Comparison of ENCODE assay signal across 1 cellular context in the genomic region with DNA sequence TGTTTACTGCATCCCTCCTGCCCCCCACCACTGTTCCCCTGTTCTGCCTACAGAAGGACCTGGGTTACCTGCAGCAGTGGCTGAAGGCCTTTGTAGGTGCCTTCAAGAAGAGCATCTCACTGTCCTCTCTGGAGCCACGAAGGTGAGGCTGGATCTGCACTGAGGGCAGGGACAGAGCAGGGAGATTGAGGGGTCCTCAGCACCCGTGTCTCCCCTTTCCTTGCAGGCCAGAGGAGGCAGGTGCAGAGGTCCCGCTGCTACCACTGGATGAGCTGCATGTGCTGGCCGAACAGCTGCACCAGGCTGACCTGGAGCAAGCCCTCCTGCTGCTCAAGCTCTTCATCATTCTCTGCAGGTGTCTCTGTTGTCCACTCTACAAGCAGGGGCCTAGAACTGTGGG.
TF ChIP-seq lines count a peak whose summit lies in the region.

No MANE protein-coding gene starts in this region.

TF ChIP-seq in GM23338, 12 proteins besides CTCF, POLR2A, EP300 and RAD21 (continued from another document):
- TF ChIP-seq, protein P1, sequence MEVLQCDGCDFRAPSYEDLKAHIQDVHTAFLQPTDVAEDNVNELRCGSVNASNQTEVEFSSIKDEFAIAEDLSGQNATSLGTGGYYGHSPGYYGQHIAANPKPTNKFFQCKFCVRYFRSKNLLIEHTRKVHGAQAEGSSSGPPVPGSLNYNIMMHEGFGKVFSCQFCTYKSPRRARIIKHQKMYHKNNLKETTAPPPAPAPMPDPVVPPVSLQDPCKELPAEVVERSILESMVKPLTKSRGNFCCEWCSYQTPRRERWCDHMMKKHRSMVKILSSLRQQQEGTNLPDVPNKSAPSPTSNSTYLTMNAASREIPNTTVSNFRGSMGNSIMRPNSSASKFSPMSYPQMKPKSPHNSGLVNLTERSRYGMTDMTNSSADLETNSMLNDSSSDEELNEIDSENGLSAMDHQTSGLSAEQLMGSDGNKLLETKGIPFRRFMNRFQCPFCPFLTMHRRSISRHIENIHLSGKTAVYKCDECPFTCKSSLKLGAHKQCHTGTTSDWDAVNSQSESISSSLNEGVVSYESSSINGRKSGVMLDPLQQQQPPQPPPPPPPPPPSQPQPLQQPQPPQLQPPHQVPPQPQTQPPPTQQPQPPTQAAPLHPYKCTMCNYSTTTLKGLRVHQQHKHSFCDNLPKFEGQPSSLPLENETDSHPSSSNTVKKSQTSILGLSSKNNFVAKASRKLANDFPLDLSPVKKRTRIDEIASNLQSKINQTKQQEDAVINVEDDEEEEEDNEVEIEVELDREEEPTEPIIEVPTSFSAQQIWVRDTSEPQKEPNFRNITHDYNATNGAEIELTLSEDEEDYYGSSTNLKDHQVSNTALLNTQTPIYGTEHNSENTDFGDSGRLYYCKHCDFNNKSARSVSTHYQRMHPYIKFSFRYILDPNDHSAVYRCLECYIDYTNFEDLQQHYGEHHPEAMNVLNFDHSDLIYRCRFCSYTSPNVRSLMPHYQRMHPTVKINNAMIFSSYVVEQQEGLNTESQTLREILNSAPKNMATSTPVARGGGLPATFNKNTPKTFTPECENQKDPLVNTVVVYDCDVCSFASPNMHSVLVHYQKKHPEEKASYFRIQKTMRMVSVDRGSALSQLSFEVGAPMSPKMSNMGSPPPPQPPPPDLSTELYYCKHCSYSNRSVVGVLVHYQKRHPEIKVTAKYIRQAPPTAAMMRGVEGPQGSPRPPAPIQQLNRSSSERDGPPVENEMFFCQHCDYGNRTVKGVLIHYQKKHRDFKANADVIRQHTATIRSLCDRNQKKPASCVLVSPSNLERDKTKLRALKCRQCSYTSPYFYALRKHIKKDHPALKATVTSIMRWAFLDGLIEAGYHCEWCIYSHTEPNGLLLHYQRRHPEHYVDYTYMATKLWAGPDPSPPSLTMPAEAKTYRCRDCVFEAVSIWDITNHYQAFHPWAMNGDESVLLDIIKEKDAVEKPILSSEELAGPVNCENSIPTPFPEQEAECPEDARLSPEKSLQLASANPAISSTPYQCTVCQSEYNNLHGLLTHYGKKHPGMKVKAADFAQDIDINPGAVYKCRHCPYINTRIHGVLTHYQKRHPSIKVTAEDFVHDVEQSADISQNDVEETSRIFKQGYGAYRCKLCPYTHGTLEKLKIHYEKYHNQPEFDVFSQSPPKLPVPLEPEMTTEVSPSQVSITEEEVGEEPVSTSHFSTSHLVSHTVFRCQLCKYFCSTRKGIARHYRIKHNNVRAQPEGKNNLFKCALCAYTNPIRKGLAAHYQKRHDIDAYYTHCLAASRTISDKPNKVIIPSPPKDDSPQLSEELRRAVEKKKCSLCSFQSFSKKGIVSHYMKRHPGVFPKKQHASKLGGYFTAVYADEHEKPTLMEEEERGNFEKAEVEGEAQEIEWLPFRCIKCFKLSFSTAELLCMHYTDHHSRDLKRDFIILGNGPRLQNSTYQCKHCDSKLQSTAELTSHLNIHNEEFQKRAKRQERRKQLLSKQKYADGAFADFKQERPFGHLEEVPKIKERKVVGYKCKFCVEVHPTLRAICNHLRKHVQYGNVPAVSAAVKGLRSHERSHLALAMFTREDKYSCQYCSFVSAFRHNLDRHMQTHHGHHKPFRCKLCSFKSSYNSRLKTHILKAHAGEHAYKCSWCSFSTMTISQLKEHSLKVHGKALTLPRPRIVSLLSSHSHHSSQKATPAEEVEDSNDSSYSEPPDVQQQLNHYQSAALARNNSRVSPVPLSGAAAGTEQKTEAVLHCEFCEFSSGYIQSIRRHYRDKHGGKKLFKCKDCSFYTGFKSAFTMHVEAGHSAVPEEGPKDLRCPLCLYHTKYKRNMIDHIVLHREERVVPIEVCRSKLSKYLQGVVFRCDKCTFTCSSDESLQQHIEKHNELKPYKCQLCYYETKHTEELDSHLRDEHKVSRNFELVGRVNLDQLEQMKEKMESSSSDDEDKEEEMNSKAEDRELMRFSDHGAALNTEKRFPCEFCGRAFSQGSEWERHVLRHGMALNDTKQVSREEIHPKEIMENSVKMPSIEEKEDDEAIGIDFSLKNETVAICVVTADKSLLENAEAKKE (CRISPR knock-in tag; IDR thresholded peaks at IDR 0.05), result no peak
- no peak for TF ChIP-seq REST (IDR thresholded peaks at IDR 0.05; ENCODE audit: unreplicated experiment)
